ENCODE assay signal across 1 cellular context in genomic region chr1:32957017-32957416, GRCh38.
TF ChIP-seq lines count a peak whose summit lies in the region.

No MANE protein-coding gene starts in this region.

TF ChIP-seq in HepG2, 621 proteins besides CTCF, POLR2A, EP300 and RAD21:
- peak; percentile 76 for TF ChIP-seq PRDM15 (CRISPR knock-in tag; IDR thresholded peaks at IDR 0.05)
- no peak for TF ChIP-seq ZNF572 (CRISPR knock-in tag; IDR thresholded peaks at IDR 0.05)
